ENCODE assay signal across 17 cellular contexts in the genomic region with DNA sequence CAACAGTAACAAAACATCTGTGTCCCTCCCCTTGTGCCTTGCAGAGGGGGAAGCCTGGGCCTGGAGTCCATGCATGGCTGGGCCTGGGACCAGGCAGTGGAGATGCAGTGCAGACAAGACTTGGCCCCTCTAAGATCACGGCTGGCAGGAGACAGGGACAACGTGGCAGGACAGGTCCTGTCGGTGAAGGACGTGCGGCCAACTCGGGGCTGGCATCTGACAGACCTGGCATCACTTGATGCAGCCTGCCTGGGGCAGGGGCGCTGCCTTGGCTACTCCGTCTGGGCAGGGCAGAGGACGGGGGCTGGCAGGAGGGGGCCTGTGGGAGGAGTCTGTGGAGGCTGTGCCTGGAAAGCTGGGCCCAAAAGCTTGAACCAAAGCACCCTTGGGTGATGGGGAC.
"Had no signal": no experiment of that assay in that cellular context is flagged by ENCODE, and none has a peak within 500 bp of the region (broad histone marks: within the 10 kb centered on the region; RNA-seq: fewer than 3 reads in every experiment).

No MANE protein-coding gene starts in this region.

- DNase-seq: activated CD4-positive, alpha-beta memory T cell treated with anti-CD3 and anti-CD28 coated beads for 36 hours; activated naive CD4-positive, alpha-beta T cell treated with anti-CD3 and anti-CD28 coated beads, Interleukin-2, amount 50 U/mL, for 16 hours; caudate nucleus; cortex of kidney; effector memory CD4-positive, alpha-beta T cell; naive B cell; occipital lobe; stimulated activated CD4-positive, alpha-beta T cell treated with anti-CD3 and anti-CD28 coated beads, Interleukin-15, amount 100 ng/mL, for 24 hours; stimulated activated CD4-positive, alpha-beta T cell treated with anti-CD3 and anti-CD28 coated beads, Interleukin-4, amount 100 ng/mL, for 24 hours; testis had no signal

- H3K4me1 ChIP-seq: adrenal gland, psoas muscle, testis, uterus had no signal

- ATAC-seq: psoas muscle had no signal

- H3K36me3 Mint-ChIP-seq: activated CD4-positive, alpha-beta memory T cell treated with anti-CD3 and anti-CD28 coated beads for 36 hours; naive B cell had no signal

- H3K27ac ChIP-seq: adrenal gland, epithelial cell of prostate, psoas muscle, testis, uterus had no signal

- H3K36me3 ChIP-seq: adrenal gland, uterus had no signal

- H3K27ac Mint-ChIP-seq: activated CD4-positive, alpha-beta memory T cell treated with anti-CD3 and anti-CD28 coated beads for 36 hours; activated T-helper 1 cell treated with anti-CD3 and anti-CD28 coated beads, Interleukin-12 subunit alpha, Interleukin-12 subunit beta, Interleukin-2, Interleukin-4 antibody, amounts not matched to agents 30 ng/mL and 10 ng/mL and 1 ng/mL, durations not matched to agents 14 hours and 24 hours and 36 hours; naive B cell; stimulated activated naive CD8-positive, alpha-beta T cell treated with anti-CD3 and anti-CD28 coated beads, Interleukin-15, Interleukin-2, amounts not matched to agents 100 ng/mL and 50 ng/mL, for 24 hours had no signal

- H3K9me3 Mint-ChIP-seq: activated CD4-positive, alpha-beta memory T cell treated with anti-CD3 and anti-CD28 coated beads for 36 hours; activated T-helper 1 cell treated with anti-CD3 and anti-CD28 coated beads, Interleukin-12 subunit alpha, Interleukin-12 subunit beta, Interleukin-2, Interleukin-4 antibody, amounts not matched to agents 30 ng/mL and 10 ng/mL and 1 ng/mL, durations not matched to agents 14 hours and 24 hours and 36 hours; stimulated activated naive CD8-positive, alpha-beta T cell treated with anti-CD3 and anti-CD28 coated beads, Interleukin-15, Interleukin-2, amounts not matched to agents 100 ng/mL and 50 ng/mL, for 24 hours had no signal

- H3K27me3 ChIP-seq: adrenal gland, testis had no signal

- H3K4me1 Mint-ChIP-seq: naive B cell had no signal

- H3K4me3 ChIP-seq: adrenal gland, lung, psoas muscle, testis, uterus had no signal

- H3K4me3 Mint-ChIP-seq: activated CD4-positive, alpha-beta memory T cell treated with anti-CD3 and anti-CD28 coated beads for 36 hours; activated T-helper 1 cell treated with anti-CD3 and anti-CD28 coated beads, Interleukin-12 subunit alpha, Interleukin-12 subunit beta, Interleukin-2, Interleukin-4 antibody, amounts not matched to agents 30 ng/mL and 10 ng/mL and 1 ng/mL, durations not matched to agents 14 hours and 24 hours and 36 hours; naive B cell; stimulated activated naive CD8-positive, alpha-beta T cell treated with anti-CD3 and anti-CD28 coated beads, Interleukin-15, Interleukin-2, amounts not matched to agents 100 ng/mL and 50 ng/mL, for 24 hours had no signal

- H3K9me3 ChIP-seq: adrenal gland, psoas muscle, testis, uterus had no signal
